In genomic region chr11:64303109-64304031, GRCh38 we compare ENCODE assay signal across 8 cellular contexts. TPM values are rescaled to one million over a fixed set of nuclear protein-coding genes. Genes with fewer than 3 reads are reported as not detected.
DNase-seq lines count a peak whose midpoint lies in the region; ATAC-seq and TF ChIP-seq lines count a peak whose summit lies in the region.
"Had no signal": no experiment of that assay in that cellular context is flagged by ENCODE, and none has a peak within 500 bp of the region (broad histone marks: within the 10 kb centered on the region; RNA-seq: fewer than 3 reads in every experiment).

No MANE protein-coding gene starts in this region.

- H3K9me3 ChIP-seq in parathyroid adenoma (ENCODE audit: control insufficient read depth, low read length), result no peaks in the 10 kb centered on the region

- no peak for TF ChIP-seq CTCF in parathyroid adenoma (IDR thresholded peaks at IDR 0.05)

- DNase-seq in activated naive CD8-positive, alpha-beta T cell treated with anti-CD3 and anti-CD28 coated beads for 36 hours, result no peak
- DNase-seq in RKO (ENCODE audit: low spot score) (no peak), NCI-H510A (lab: John Stamatoyannopoulos, UW) (no peak)

- peak overlapping the region; percentile 90 to 99 (median 98) for H3K27ac Mint-ChIP-seq in IgD-negative memory B cell
- H3K27ac Mint-ChIP-seq in activated naive CD8-positive, alpha-beta T cell treated with anti-CD3 and anti-CD28 coated beads for 36 hours, result no peak overlapping the region

- H3K36me3 ChIP-seq in parathyroid adenoma (ENCODE audit: control insufficient read depth, insufficient read depth, low read length), result no peaks in the 10 kb centered on the region

- H3K27ac ChIP-seq in parathyroid adenoma, result peak overlapping the region; percentile 97

- no peak for ATAC-seq in GM21515 (IDR thresholded peaks at IDR 0.05; ENCODE audit: unreplicated experiment)

- peak overlapping the region in 3 of 4 donors; percentile 43 to 89 (median 87) for H3K4me3 Mint-ChIP-seq in IgD-negative memory B cell
- peak overlapping the region; percentile 86 for H3K4me3 Mint-ChIP-seq in activated naive CD8-positive, alpha-beta T cell treated with anti-CD3 and anti-CD28 coated beads for 36 hours

- no peak overlapping the region for H2AFZ ChIP-seq in parathyroid adenoma

- no peaks in the 10 kb centered on the region for H3K27me3 ChIP-seq in parathyroid adenoma (ENCODE audit: control insufficient read depth, insufficient read depth, low read length)

- H3K79me2 ChIP-seq in parathyroid adenoma, result no peaks in the 10 kb centered on the region

- H3K9me3 Mint-ChIP-seq in IgD-negative memory B cell, result no peaks in the 10 kb centered on the region
- no peaks in the 10 kb centered on the region for H3K9me3 Mint-ChIP-seq in activated naive CD8-positive, alpha-beta T cell treated with anti-CD3 and anti-CD28 coated beads for 36 hours

- peaks cover 12 to 25% (median 19%) of the 10 kb centered on the region in 3 donors for H3K4me1 Mint-ChIP-seq in IgD-negative memory B cell
- peaks cover 31% of the 10 kb centered on the region for H3K4me1 Mint-ChIP-seq in activated naive CD8-positive, alpha-beta T cell treated with anti-CD3 and anti-CD28 coated beads for 36 hours

- H3K9ac ChIP-seq in parathyroid adenoma, result no peak overlapping the region

- peaks cover 8% of the 10 kb centered on the region for H3K4me1 ChIP-seq in parathyroid adenoma

- no peaks in the 10 kb centered on the region for H3K36me3 Mint-ChIP-seq in IgD-negative memory B cell
- peaks cover 14% of the 10 kb centered on the region for H3K36me3 Mint-ChIP-seq in activated naive CD8-positive, alpha-beta T cell treated with anti-CD3 and anti-CD28 coated beads for 36 hours

- H3K4me3 ChIP-seq in parathyroid adenoma (ENCODE audit: low read depth, low read length), result no peak overlapping the region

- peaks cover 20% of the 10 kb centered on the region for H3K27me3 Mint-ChIP-seq in IgD-negative memory B cell
- H3K27me3 Mint-ChIP-seq in activated naive CD8-positive, alpha-beta T cell treated with anti-CD3 and anti-CD28 coated beads for 36 hours, result peaks cover 46% of the 10 kb centered on the region

- H3K4me2 ChIP-seq in parathyroid adenoma (ENCODE audit: low read length), result peak overlapping the region; percentile 88

RNA-seq across cellular contexts. Expression of gene ESRRA, which starts 2.0 kb away (rescaled TPM):
- polyA plus RNA-seq in IgD-negative memory B cell, result 11.2 TPM
- total RNA-seq in activated naive CD8-positive, alpha-beta T cell treated with anti-CD3 and anti-CD28 coated beads for 36 hours, result 10 to 100 TPM; 46.5 to 46.9 TPM

RNA-seq across cellular contexts. Expression of gene CATSPERZ, which starts 3.2 kb away (rescaled TPM):
- not detected for polyA plus RNA-seq in IgD-negative memory B cell
- total RNA-seq in activated naive CD8-positive, alpha-beta T cell treated with anti-CD3 and anti-CD28 coated beads for 36 hours, result not detected
- total RNA-seq: myocyte had no signal

RNA-seq across cellular contexts. Expression of gene KCNK4, which starts 12.3 kb away (rescaled TPM):
- not detected for polyA plus RNA-seq in IgD-negative memory B cell
- total RNA-seq in activated naive CD8-positive, alpha-beta T cell treated with anti-CD3 and anti-CD28 coated beads for 36 hours, result not detected
- total RNA-seq: esophagus mucosa, myocyte had no signal

RNA-seq across cellular contexts. Expression of gene TRMT112, which starts 14.0 kb away (rescaled TPM):
- 560 TPM for polyA plus RNA-seq in IgD-negative memory B cell
- total RNA-seq in activated naive CD8-positive, alpha-beta T cell treated with anti-CD3 and anti-CD28 coated beads for 36 hours, result 100 to 1,000 TPM; 235 to 248 TPM

RNA-seq across cellular contexts. Expression of gene PRDX5, which starts 14.6 kb away (rescaled TPM):
- 185 TPM for polyA plus RNA-seq in IgD-negative memory B cell
- total RNA-seq in activated naive CD8-positive, alpha-beta T cell treated with anti-CD3 and anti-CD28 coated beads for 36 hours, result 100 to 1,000 TPM; 111 to 116 TPM
